Comparison of ENCODE assay signal across 23 cellular contexts in genomic region chr22:46671824-46672432, GRCh38. TPM values are rescaled to one million over a fixed set of nuclear protein-coding genes. Genes with fewer than 3 reads are reported as not detected.
A peak's percentile ranks its signal among the peaks of the same experiment; 100 is the strongest.
DNase-seq lines count a peak whose midpoint lies in the region; ATAC-seq and TF ChIP-seq lines count a peak whose summit lies in the region.
"Had no signal": no experiment of that assay in that cellular context is flagged by ENCODE, and none has a peak within 500 bp of the region (broad histone marks: within the 10 kb centered on the region; RNA-seq: fewer than 3 reads in every experiment).

No MANE protein-coding gene starts in this region.

- CTCF ChIA-PET in OCI-LY7 (lab: Charles Lee; ENCODE audit: unreplicated experiment), result interaction anchor here (0.6 kb wide), 1 partner anchor 82 kb away, joined by 6 read pairs; no protein-coding TSS in a partner anchor

- POLR2A ChIA-PET in OCI-LY7 (lab: Charles Lee), result interaction anchor here (0.7 kb wide), 2 partner anchors 27 to 83 kb away, joined by 3 read pairs; no protein-coding TSS in a partner anchor

- BruUV-seq in OCI-LY7 (replicated peaks; lab: Mats Ljungman, UMichigan), result no TSS peak

- peak overlapping the region; percentile 69 for H3K4me2 ChIP-seq in OCI-LY7 (ENCODE audit: low read length)
- H3K4me2 ChIP-seq: GM23338, smooth muscle cell had no signal

- no peak for ATAC-seq in stimulated activated naive CD8-positive, alpha-beta T cell treated with anti-CD3 and anti-CD28 coated beads, Interleukin-15, amount 100 ng/mL, for 72 hours
- ATAC-seq in stimulated activated naive CD8-positive, alpha-beta T cell treated with anti-CD3 and anti-CD28 coated beads, Interleukin-15, Interleukin-2, amounts not matched to agents 100 U/mL and 50 U/mL, for 24 hours, result no peak
- ATAC-seq in left colon (peak; percentile 44), GM18517 (IDR thresholded peaks at IDR 0.05; ENCODE audit: unreplicated experiment) (no peak)
- ATAC-seq: activated CD8-positive, alpha-beta T cell treated with anti-CD3 and anti-CD28 coated beads, Interleukin-2, amount 10 ng/mL, durations not matched to agents 7 days and 5 days; gastrocnemius medialis; GM23338; left lung; natural killer cell treated with Interleukin-12 subunit alpha and Interleukin-12 subunit beta and Interleukin-15 and Interleukin-18, amount 100 ng/mL, for 72 hours had no signal

- intact Hi-C loops in OCI-LY7 (cut with micrococcal nuclease; ENCODE audit: unreplicated experiment), result no loop called here
- intact Hi-C loops in left colon (cut with DNase I, micrococcal nuclease), result no loop called here

- no peak for TF ChIP-seq CTCF in OCI-LY7 (conservative IDR thresholded peaks at IDR 0.05; ENCODE audit: low read length)

- no peaks in the 10 kb centered on the region for H3K79me2 ChIP-seq in OCI-LY7 (ENCODE audit: insufficient read depth, low read depth, low read length)

- H3K27me3 Mint-ChIP-seq in stimulated activated naive CD8-positive, alpha-beta T cell treated with anti-CD3 and anti-CD28 coated beads, Interleukin-15, amount 100 ng/mL, for 72 hours, result no peaks in the 10 kb centered on the region
- H3K27me3 Mint-ChIP-seq: natural killer cell treated with Interleukin-12 subunit alpha and Interleukin-12 subunit beta and Interleukin-15 and Interleukin-18, amount 100 ng/mL, for 72 hours; type B pancreatic cell had no signal

- H3K4me1 Mint-ChIP-seq in stimulated activated naive CD8-positive, alpha-beta T cell treated with anti-CD3 and anti-CD28 coated beads, Interleukin-15, amount 100 ng/mL, for 72 hours, result peaks cover 52% of the 10 kb centered on the region
- H3K4me1 Mint-ChIP-seq: GM23338 had no signal

- peak overlapping the region in 1 of 2 donors; percentile 52 for H3K27ac Mint-ChIP-seq in stimulated activated naive CD8-positive, alpha-beta T cell treated with anti-CD3 and anti-CD28 coated beads, Interleukin-15, amount 100 ng/mL, for 72 hours
- H3K27ac Mint-ChIP-seq: activated CD8-positive, alpha-beta T cell treated with anti-CD3 and anti-CD28 coated beads, Interleukin-2, amount 10 ng/mL, durations not matched to agents 7 days and 5 days; GM23338; HFFc6; natural killer cell treated with Interleukin-12 subunit alpha and Interleukin-12 subunit beta and Interleukin-15 and Interleukin-18, amount 100 ng/mL, for 72 hours; type B pancreatic cell had no signal

- DNase-seq in stimulated activated naive CD8-positive, alpha-beta T cell treated with anti-CD3 and anti-CD28 coated beads, Interleukin-15, amount 100 ng/mL, for 72 hours, result no peak
- DNase-seq in stimulated activated naive CD8-positive, alpha-beta T cell treated with anti-CD3 and anti-CD28 coated beads, Interleukin-15, Interleukin-2, amounts not matched to agents 100 U/mL and 50 U/mL, for 24 hours, result no peak
- DNase-seq in OCI-LY7 (ENCODE audit: low spot score) (peak; percentile 68), left colon (no peak), NCI-H446 treated with DMSO at 0.1 percent for 48 hours (lab: John Stamatoyannopoulos, UW) (no peak)
- DNase-seq in activated CD4-positive, CD25-positive, alpha-beta regulatory T cell treated with anti-CD3 and anti-CD28 coated beads, Interleukin-2, amount 50 U/mL, for 72 hours, result no peak
- DNase-seq: activated CD8-positive, alpha-beta T cell treated with anti-CD3 and anti-CD28 coated beads, Interleukin-2, amount 10 ng/mL, durations not matched to agents 7 days and 5 days; activated effector memory CD4-positive, alpha-beta T cell treated with Interleukin-2 at 50 U/mL for 16 hours; C1 segment of cervical spinal cord; Caco-2; dorsolateral prefrontal cortex; gastrocnemius medialis; HFFc6; hippocampal formation; left lung; MV-4-11; stimulated activated CD4-positive, alpha-beta T cell treated with anti-CD3 and anti-CD28 coated beads, Interleukin-1b, Interleukin-23, amount 100 ng/mL, for 48 hours; stimulated activated CD8-positive, alpha-beta memory T cell treated with anti-CD3 and anti-CD28 coated beads, Interleukin-4, amount 100 ng/mL, for 48 hours had no signal

- H3K9me3 Mint-ChIP-seq in stimulated activated naive CD8-positive, alpha-beta T cell treated with anti-CD3 and anti-CD28 coated beads, Interleukin-15, amount 100 ng/mL, for 72 hours, result no peaks in the 10 kb centered on the region
- H3K9me3 Mint-ChIP-seq: GM23338; HFFc6; natural killer cell treated with Interleukin-12 subunit alpha and Interleukin-12 subunit beta and Interleukin-15 and Interleukin-18, amount 100 ng/mL, for 72 hours; type B pancreatic cell had no signal

- H3K27ac ChIP-seq in OCI-LY7 (ENCODE audit: low read depth, low read length, poor library complexity, severe bottlenecking), result peak overlapping the region; percentile 67
- H3K27ac ChIP-seq: dorsolateral prefrontal cortex, gastrocnemius medialis, left lung had no signal

- no peaks in the 10 kb centered on the region for H3K9me3 ChIP-seq in OCI-LY7 (ENCODE audit: low read length)
- H3K9me3 ChIP-seq: Caco-2, gastrocnemius medialis, left lung had no signal

- H3K4me3 Mint-ChIP-seq in stimulated activated naive CD8-positive, alpha-beta T cell treated with anti-CD3 and anti-CD28 coated beads, Interleukin-15, amount 100 ng/mL, for 72 hours, result peak overlapping the region; percentile 25 to 38
- H3K4me3 Mint-ChIP-seq: activated CD8-positive, alpha-beta T cell treated with anti-CD3 and anti-CD28 coated beads, Interleukin-2, amount 10 ng/mL, durations not matched to agents 7 days and 5 days; GM23338; HFFc6; natural killer cell treated with Interleukin-12 subunit alpha and Interleukin-12 subunit beta and Interleukin-15 and Interleukin-18, amount 100 ng/mL, for 72 hours; type B pancreatic cell had no signal

- no peaks in the 10 kb centered on the region for H3K9me2 ChIP-seq in OCI-LY7 (ENCODE audit: insufficient read depth, low read length)

- peaks cover 27% of the 10 kb centered on the region; the same call in 1 of the 2 replicates for H3K36me3 ChIP-seq in OCI-LY7 (ENCODE audit: insufficient read depth, low read length)

- H3K4me1 ChIP-seq in OCI-LY7 (ENCODE audit: insufficient read depth, low read length, poor library complexity, severe bottlenecking), result peaks cover 39% of the 10 kb centered on the region

- H3K4me3 ChIP-seq in OCI-LY7 (ENCODE audit: low read depth, low read length, poor library complexity, severe bottlenecking), result no peak overlapping the region
- H3K4me3 ChIP-seq: dorsolateral prefrontal cortex, gastrocnemius medialis, GM23338, left lung, smooth muscle cell had no signal

- H4K20me1 ChIP-seq in OCI-LY7 (ENCODE audit: insufficient read depth, low read length), result no peaks in the 10 kb centered on the region

- H2AFZ ChIP-seq in OCI-LY7 (ENCODE audit: low read length), result no peak overlapping the region
- H2AFZ ChIP-seq: GM23338 had no signal

RNA-seq across cellular contexts. Expression of gene GRAMD4, which starts 51.7 kb away (rescaled TPM):
- total RNA-seq in OCI-LY7 (2014; rRNA removed; shearing (Covaris generic)), result 40.7 and 52.4 TPM in 2 replicates
- total RNA-seq in OCI-LY7 (2022), result 32.8 and 46.9 TPM in 2 replicates
- total RNA-seq in left colon, result 100 to 1,000 TPM; 178 to 213 TPM
